In the genomic region with DNA sequence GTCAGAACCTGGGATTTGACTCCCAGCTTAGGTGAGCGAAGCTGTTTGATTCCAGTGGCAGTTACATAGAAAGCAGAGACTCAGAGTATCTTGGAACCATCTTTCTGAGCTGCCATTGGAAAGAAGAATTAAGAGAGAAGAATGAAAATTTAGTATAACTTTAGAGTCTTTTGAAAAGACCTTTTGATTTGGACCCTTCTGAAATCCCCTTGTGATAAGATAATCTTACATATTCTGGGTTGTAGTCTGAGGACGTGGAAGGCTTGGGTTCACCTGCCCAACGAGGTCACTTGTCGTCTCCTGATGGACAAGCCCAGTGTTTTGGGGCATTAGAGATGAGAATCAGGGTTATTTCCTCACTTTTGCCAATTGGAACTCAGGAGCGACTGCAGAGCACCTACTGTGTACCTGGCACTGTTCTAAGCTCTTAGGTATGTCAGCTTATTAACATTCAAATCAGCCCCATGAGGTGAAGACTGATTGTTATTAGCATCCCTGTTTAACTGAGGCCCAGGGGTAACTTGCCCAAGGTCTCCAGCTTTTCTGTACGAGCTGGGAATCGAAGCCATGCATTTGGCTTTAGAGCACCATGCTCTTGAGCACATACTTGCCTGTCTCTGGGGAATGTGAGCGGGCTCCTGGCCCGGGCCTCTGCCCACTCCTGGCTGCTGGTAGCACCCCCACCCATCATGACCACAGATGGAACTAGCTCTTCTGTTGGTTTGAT, we compare ENCODE assay signal across 8 cellular contexts. TPM values are rescaled to one million over a fixed set of nuclear protein-coding genes. Genes with fewer than 3 reads are reported as not detected.
DNase-seq lines count a peak whose midpoint lies in the region; ATAC-seq and TF ChIP-seq lines count a peak whose summit lies in the region.

No MANE protein-coding gene starts in this region.

- no peak overlapping the region for H3K14ac ChIP-seq in mesenchymal stem cell (ENCODE audit: low read length in 2 of 2)

- H2BK120ac ChIP-seq in mesenchymal stem cell (ENCODE audit: low read depth, low read length), result peak overlapping the region; percentile 71

- H3K4me3 ChIP-seq in A673 (ENCODE audit: low read depth, low read length, poor library complexity, severe bottlenecking) (peak overlapping the region; percentile 87), GM23248 (peak overlapping the region; percentile 97), mesenchymal stem cell (ENCODE audit: insufficient read depth in 1 of 2, low read depth in 1 of 2, low read length in 2 of 2) (peak overlapping the region in 1 of 2 experiments; percentile 95), brain microvascular endothelial cell (ENCODE audit: low read depth, low read length) (no peak overlapping the region)

- peak overlapping the region; percentile 10 for H3K27ac Mint-ChIP-seq in activated T-helper 1 cell treated with anti-CD3 and anti-CD28 coated beads, Interleukin-12 subunit alpha, Interleukin-12 subunit beta, Interleukin-2, Interleukin-4 antibody, amounts not matched to agents 30 ng/mL and 10 ng/mL and 1 ng/mL, durations not matched to agents 14 hours and 24 hours and 36 hours

- no peak for ATAC-seq in GM21825 (IDR thresholded peaks at IDR 0.05; ENCODE audit: unreplicated experiment)

- no peak overlapping the region for H3K23ac ChIP-seq in mesenchymal stem cell (ENCODE audit: low read length in 2 of 2)

- H3K36me3 Mint-ChIP-seq in activated T-helper 1 cell treated with anti-CD3 and anti-CD28 coated beads, Interleukin-12 subunit alpha, Interleukin-12 subunit beta, Interleukin-2, Interleukin-4 antibody, amounts not matched to agents 30 ng/mL and 10 ng/mL and 1 ng/mL, durations not matched to agents 14 hours and 24 hours and 36 hours (ENCODE audit: low read depth), result peaks cover 24% of the 10 kb centered on the region

- H3K9me3 Mint-ChIP-seq in activated T-helper 1 cell treated with anti-CD3 and anti-CD28 coated beads, Interleukin-12 subunit alpha, Interleukin-12 subunit beta, Interleukin-2, Interleukin-4 antibody, amounts not matched to agents 30 ng/mL and 10 ng/mL and 1 ng/mL, durations not matched to agents 14 hours and 24 hours and 36 hours, result no peaks in the 10 kb centered on the region

- H2BK5ac ChIP-seq in mesenchymal stem cell (ENCODE audit: low read depth, low read length, poor library complexity, severe bottlenecking), result no peak overlapping the region

- POLR2A ChIA-PET in A673 (lab: Charles Lee; ENCODE audit: low non-redundant PET), result no interaction called here

- H3K27me3 Mint-ChIP-seq in activated T-helper 1 cell treated with anti-CD3 and anti-CD28 coated beads, Interleukin-12 subunit alpha, Interleukin-12 subunit beta, Interleukin-2, Interleukin-4 antibody, amounts not matched to agents 30 ng/mL and 10 ng/mL and 1 ng/mL, durations not matched to agents 14 hours and 24 hours and 36 hours (ENCODE audit: insufficient read depth), result no peaks in the 10 kb centered on the region

- peak overlapping the region; percentile 0 for H2BK15ac ChIP-seq in mesenchymal stem cell (ENCODE audit: low read depth, poor library complexity, severe bottlenecking)

- in situ Hi-C loops in GM23248 (cut with MboI), result no loop called here
- in situ Hi-C loops in brain microvascular endothelial cell (cut with HindIII; ENCODE audit: low pct_ligation_motif_present, low sequenced_read_pairs), result no loop called here

- peak overlapping the region in 1 of 2 experiments; percentile 11 for H3K18ac ChIP-seq in mesenchymal stem cell (ENCODE audit: low read depth in 1 of 2, low read length in 2 of 2)

- H3K27ac ChIP-seq in A673 (ENCODE audit: low read depth, low read length, poor library complexity, severe bottlenecking), result no peak overlapping the region
- no peak overlapping the region for H3K27ac ChIP-seq in GM23248
- no peak overlapping the region for H3K27ac ChIP-seq in mesenchymal stem cell (ENCODE audit: low read length, poor library complexity, severe bottlenecking)
- H3K27ac ChIP-seq in brain microvascular endothelial cell, result no peak overlapping the region

- peaks cover 76% of the 10 kb centered on the region for H3K4me1 Mint-ChIP-seq in activated T-helper 1 cell treated with anti-CD3 and anti-CD28 coated beads, Interleukin-12 subunit alpha, Interleukin-12 subunit beta, Interleukin-2, Interleukin-4 antibody, amounts not matched to agents 30 ng/mL and 10 ng/mL and 1 ng/mL, durations not matched to agents 14 hours and 24 hours and 36 hours (ENCODE audit: low read depth)

- CTCF ChIA-PET in A673 (lab: Charles Lee), result no interaction called here

- H2AK5ac ChIP-seq in mesenchymal stem cell (ENCODE audit: low read length, severe bottlenecking), result no peak overlapping the region

- H3K4me1 ChIP-seq in A673 (ENCODE audit: insufficient read depth, low read length, poor library complexity, severe bottlenecking) (peaks cover 16% of the 10 kb centered on the region), GM23248 (ENCODE audit: insufficient read depth) (peaks cover 25% of the 10 kb centered on the region; the same call in 1 of the 2 replicates), mesenchymal stem cell (ENCODE audit: control insufficient read depth, insufficient read depth, low read depth, low read length) (peaks cover 18% of the 10 kb centered on the region)

- TF ChIP-seq CTCF in A673 (conservative IDR thresholded peaks at IDR 0.05; ENCODE audit: low read depth, low read length) (no peak), brain microvascular endothelial cell (IDR thresholded peaks at IDR 0.05; ENCODE audit: low read depth, low read length, missing control alignments) (no peak)

- H3K79me1 ChIP-seq in mesenchymal stem cell (replicated peaks; ENCODE audit: low read length, poor library complexity, severe bottlenecking), result no peaks in the 10 kb centered on the region

- no peak overlapping the region for H4K8ac ChIP-seq in mesenchymal stem cell (ENCODE audit: low read length)

- H3K4me2 ChIP-seq in GM23248 (ENCODE audit: unreplicated experiment) (peak overlapping the region; percentile 88), mesenchymal stem cell (ENCODE audit: low read length, poor library complexity, severe bottlenecking) (no peak overlapping the region)

- peaks cover 24% of the 10 kb centered on the region for H3F3A ChIP-seq in GM23248 (ENCODE audit: insufficient read depth)

- intact Hi-C loops in A673 (cut with micrococcal nuclease; ENCODE audit: unreplicated experiment), result loop anchor here (5.0 kb wide), 1 partner anchor 40 kb away; no protein-coding TSS in a partner anchor
- intact Hi-C loops in activated T-helper 1 cell treated with anti-CD3 and anti-CD28 coated beads, Interleukin-12 subunit alpha, Interleukin-12 subunit beta, Interleukin-2, Interleukin-4 antibody, amounts not matched to agents 30 ng/mL and 10 ng/mL and 1 ng/mL, durations not matched to agents 14 hours and 24 hours and 36 hours (cut with micrococcal nuclease), result loop anchor here (1.0 to 10.0 kb wide), 6 partner anchors 7 to 1602 kb away; partner anchors contain the start of genes ALMS1, CCT7 and PRADC1

- H3K9me2 ChIP-seq in GM23248 (ENCODE audit: insufficient read depth), result no peaks in the 10 kb centered on the region

- BruUV-seq in A673 (replicated peaks; lab: Mats Ljungman, UMichigan), result no TSS peak

- DNase-seq in A673 (ENCODE audit: low spot score) (no peak), GM23248 (peak; percentile 33), mesenchymal stem cell (no peak), NCI-H748 (lab: John Stamatoyannopoulos, UW; ENCODE audit: unreplicated experiment) (no peak), brain microvascular endothelial cell (no peak), pons (ENCODE audit: low spot score) (no peak)
- DNase-seq in activated T-helper 1 cell treated with anti-CD3 and anti-CD28 coated beads, Interleukin-12 subunit alpha, Interleukin-12 subunit beta, Interleukin-2, Interleukin-4 antibody, amounts not matched to agents 30 ng/mL and 10 ng/mL and 1 ng/mL, durations not matched to agents 14 hours and 24 hours and 36 hours (ENCODE audit: low spot score), result no peak

- no peak overlapping the region for H4K91ac ChIP-seq in mesenchymal stem cell (ENCODE audit: low read length)

- H3K9me3 ChIP-seq in A673 (ENCODE audit: low read depth, low read length, poor library complexity, severe bottlenecking), result no peaks in the 10 kb centered on the region
- H3K9me3 ChIP-seq in GM23248 (ENCODE audit: low read depth), result no peaks in the 10 kb centered on the region
- no peaks in the 10 kb centered on the region for H3K9me3 ChIP-seq in mesenchymal stem cell (ENCODE audit: control insufficient read depth, low read length)

- H4K20me1 ChIP-seq in GM23248 (ENCODE audit: insufficient read depth), result no peaks in the 10 kb centered on the region

- H3K4ac ChIP-seq in mesenchymal stem cell (ENCODE audit: low read depth in 1 of 2, low read length in 2 of 2), result no peak overlapping the region

- H3K36me3 ChIP-seq in A673 (ENCODE audit: insufficient read depth, low read length, poor library complexity, severe bottlenecking) (no peaks in the 10 kb centered on the region), GM23248 (ENCODE audit: low read depth) (no peaks in the 10 kb centered on the region), mesenchymal stem cell (ENCODE audit: control insufficient read depth in 1 of 2, insufficient read depth in 2 of 2, low read depth in 1 of 2, low read length in 2 of 2) (peaks cover 0 to 9% of the 10 kb centered on the region in 2 experiments), brain microvascular endothelial cell (replicated peaks) (no peaks in the 10 kb centered on the region)

- peak overlapping the region in 1 of 2 experiments; percentile 47 for H2BK12ac ChIP-seq in mesenchymal stem cell (ENCODE audit: low read length in 2 of 2)

- peak overlapping the region; percentile 96 for H3K4me3 Mint-ChIP-seq in activated T-helper 1 cell treated with anti-CD3 and anti-CD28 coated beads, Interleukin-12 subunit alpha, Interleukin-12 subunit beta, Interleukin-2, Interleukin-4 antibody, amounts not matched to agents 30 ng/mL and 10 ng/mL and 1 ng/mL, durations not matched to agents 14 hours and 24 hours and 36 hours

- H2AFZ ChIP-seq in GM23248 (no peak overlapping the region), mesenchymal stem cell (ENCODE audit: low read depth, low read length) (no peak overlapping the region)

- H3K9ac ChIP-seq in GM23248 (0 out of 2 replicates have a peak overlapping the region, but pooled peaks have one; percentile 94), mesenchymal stem cell (ENCODE audit: low read length) (peak overlapping the region; percentile 95)

- 55 to 58% methylated on average over 9 of the region's 9 CpGs for WGBS in GM23248 (ENCODE audit: low coverage in 1 of 2, low lambda C conversion rate in 2 of 2, missing lambda C conversion rate in 2 of 2), 2 experiments
- 77% methylated on average over 9 of the region's 9 CpGs for WGBS in mesenchymal stem cell

- H3K79me2 ChIP-seq in GM23248 (ENCODE audit: insufficient read depth), result peaks cover 74% of the 10 kb centered on the region

- H3K27me3 ChIP-seq in A673 (replicated peaks; ENCODE audit: insufficient read depth, low read depth, low read length, poor library complexity), result no peaks in the 10 kb centered on the region
- H3K27me3 ChIP-seq in GM23248 (replicated peaks; ENCODE audit: insufficient read depth), result no peaks in the 10 kb centered on the region
- H3K27me3 ChIP-seq in mesenchymal stem cell (ENCODE audit: control insufficient read depth in 1 of 2, insufficient read depth in 1 of 2, low read length in 2 of 2), result peaks cover 0 to 12% of the 10 kb centered on the region in 2 experiments
- H3K27me3 ChIP-seq in brain microvascular endothelial cell (replicated peaks), result no peaks in the 10 kb centered on the region

RNA-seq across cellular contexts. Expression of gene HK2, which starts 2.9 kb away (rescaled TPM):
- total RNA-seq in A673 (2021), result 40.1 and 42.6 TPM in 2 replicates
- total RNA-seq in GM23248 (2014; rRNA removed; shearing (Covaris generic)), result 21.9 and 24.2 TPM in 2 replicates
- 23.9 and 25.3 TPM in 2 replicates for polyA plus RNA-seq in GM23248 (2016; fragmentation: Nextera tagmentation; extraction: Ambion mirVana)
- total RNA-seq in activated T-helper 1 cell treated with anti-CD3 and anti-CD28 coated beads, Interleukin-12 subunit alpha, Interleukin-12 subunit beta, Interleukin-2, Interleukin-4 antibody, amounts not matched to agents 30 ng/mL and 10 ng/mL and 1 ng/mL, durations not matched to agents 14 hours and 24 hours and 36 hours, result 92.2 and 94.5 TPM in 2 replicates
- 12.1 TPM for polyA plus RNA-seq in mesenchymal stem cell (2013, experiment 1 of 2)
- polyA plus RNA-seq in mesenchymal stem cell (2013, experiment 2 of 2), result 11.3 TPM
